ENCODE assay signal across 9 cellular contexts in genomic region chrX:83916525-83916924, GRCh38. TPM values are rescaled to one million over a fixed set of nuclear protein-coding genes. Genes with fewer than 3 reads are reported as not detected.
DNase-seq lines count a peak whose midpoint lies in the region; ATAC-seq and TF ChIP-seq lines count a peak whose summit lies in the region.
"Had no signal": no experiment of that assay in that cellular context is flagged by ENCODE, and none has a peak within 500 bp of the region (broad histone marks: within the 10 kb centered on the region; RNA-seq: fewer than 3 reads in every experiment).

No MANE protein-coding gene starts in this region.

- H3K27ac Mint-ChIP-seq in Caco-2 (ENCODE audit: unreplicated experiment) = no peak overlapping the region

- H3K4me1 ChIP-seq in Caco-2 (no peaks in the 10 kb centered on the region), Panc1 (ENCODE audit: control insufficient read depth, insufficient read depth, low read length) (no peaks in the 10 kb centered on the region), hepatocyte (ENCODE audit: insufficient read depth) (no peaks in the 10 kb centered on the region), stomach (no peaks in the 10 kb centered on the region)

- WGBS in hepatocyte (ENCODE audit: low lambda C conversion rate, missing lambda C conversion rate) = 46% methylated on average over 2 of the region's 2 CpGs
- 33 to 41% (median 36%) methylated on average over 2 of the region's 2 CpGs for WGBS in stomach, 5 donors

- no peak overlapping the region for H2AFZ ChIP-seq in hepatocyte

- DNase-seq in Caco-2 (peak in 1 of 2 experiments; percentile 26), Panc1 (ENCODE audit: low read depth, low spot score) (no peak), hepatocyte (ENCODE audit: low spot score) (peak; percentile 32), stomach (no peak), midbrain (lab: John Stamatoyannopoulos, UW) (no peak)

- no peaks in the 10 kb centered on the region for H3K79me2 ChIP-seq in hepatocyte

- H3K4me2 ChIP-seq in hepatocyte = no peak overlapping the region

- BruUV-seq in Caco-2 (replicated peaks; lab: Mats Ljungman, UMichigan) (no TSS peak), Panc1 (replicated peaks; lab: Mats Ljungman, UMichigan) (no TSS peak)

- TF ChIP-seq POLR2A in stomach (IDR thresholded peaks at IDR 0.05) = no peak

- no peaks in the 10 kb centered on the region for H3K9me3 ChIP-seq in Caco-2
- H3K9me3 ChIP-seq in Panc1 (ENCODE audit: control insufficient read depth, insufficient read depth, low read depth, low read length) = no peaks in the 10 kb centered on the region
- no peaks in the 10 kb centered on the region for H3K9me3 ChIP-seq in hepatocyte (ENCODE audit: low read depth)
- H3K9me3 ChIP-seq in stomach = no peaks in the 10 kb centered on the region

- TF ChIP-seq CTCF in Caco-2 (IDR thresholded peaks at IDR 0.05; ENCODE audit: insufficient read depth in 1 of 2, low read depth in 1 of 2, low read length in 1 of 2, severe bottlenecking in 1 of 2, unreplicated experiment in 1 of 2) (peak; percentile 49 to 66), Panc1 (IDR thresholded peaks at IDR 0.05) (peak; percentile 36), hepatocyte (IDR thresholded peaks at IDR 0.05; ENCODE audit: poor library complexity) (peak; percentile 46), stomach (IDR thresholded peaks at IDR 0.05) (peak in 2 of 7 experiments; percentile 16 to 21)

- H3K27ac ChIP-seq in Panc1 (ENCODE audit: low read length) = no peak overlapping the region
- no peak overlapping the region for H3K27ac ChIP-seq in hepatocyte
- no peak overlapping the region for H3K27ac ChIP-seq in stomach

- H4K20me1 ChIP-seq in hepatocyte (ENCODE audit: insufficient read depth, poor library complexity, severe bottlenecking) = no peaks in the 10 kb centered on the region

- no peak for TF ChIP-seq EP300 in stomach (IDR thresholded peaks at IDR 0.05)

- H3K27me3 ChIP-seq in Caco-2 (replicated peaks; ENCODE audit: control insufficient read depth, insufficient read depth, low read length) (no peaks in the 10 kb centered on the region), Panc1 (ENCODE audit: control insufficient read depth, insufficient read depth, low read length) (no peaks in the 10 kb centered on the region), hepatocyte (no peaks in the 10 kb centered on the region), stomach (no peaks in the 10 kb centered on the region)

- intact Hi-C loops in Caco-2 (cut with micrococcal nuclease; ENCODE audit: unreplicated experiment) (loop anchor here (1.0 kb wide), 1 partner anchor 18 kb away; no protein-coding TSS in a partner anchor), Panc1 (cut with micrococcal nuclease; ENCODE audit: unreplicated experiment) (no loop called here), stomach (cut with DNase I; ENCODE audit: low total_unique reads) (no loop called here)

- H3K36me3 ChIP-seq in Caco-2 (ENCODE audit: control insufficient read depth, insufficient read depth, low read length) (no peaks in the 10 kb centered on the region), Panc1 (ENCODE audit: control insufficient read depth, insufficient read depth, low read length) (no peaks in the 10 kb centered on the region), hepatocyte (replicated peaks; ENCODE audit: insufficient read depth, low read depth) (no peaks in the 10 kb centered on the region), stomach (no peaks in the 10 kb centered on the region)

- H3K9me3 Mint-ChIP-seq in Caco-2 (ENCODE audit: unreplicated experiment) = no peaks in the 10 kb centered on the region

- H3K36me3 Mint-ChIP-seq in Caco-2 (ENCODE audit: insufficient read depth, unreplicated experiment) = no peaks in the 10 kb centered on the region

- H3K27me3 Mint-ChIP-seq in Caco-2 (ENCODE audit: insufficient read depth, unreplicated experiment) = no peaks in the 10 kb centered on the region

- no peak overlapping the region for H3K4me3 ChIP-seq in Caco-2 (ENCODE audit: low read depth, low read length)
- no peak overlapping the region for H3K4me3 ChIP-seq in Panc1 (ENCODE audit: low read depth in 2 of 2, low read length in 2 of 2)
- no peak overlapping the region for H3K4me3 ChIP-seq in hepatocyte
- no peak overlapping the region for H3K4me3 ChIP-seq in stomach

- peak; percentile 50 for ATAC-seq in GM21786 (IDR thresholded peaks at IDR 0.05; ENCODE audit: unreplicated experiment)
- ATAC-seq in Panc1 = no peak
- ATAC-seq in HG02571 (IDR thresholded peaks at IDR 0.05; ENCODE audit: unreplicated experiment) = no peak
- no peak for ATAC-seq in HG03442 (IDR thresholded peaks at IDR 0.05; ENCODE audit: unreplicated experiment)

- no peak overlapping the region for H3K4me3 Mint-ChIP-seq in Caco-2 (ENCODE audit: unreplicated experiment)

- POLR2A ChIA-PET in Caco-2 (lab: Charles Lee) = no interaction called here
- POLR2A ChIA-PET in Panc1 (lab: Charles Lee) = no interaction called here

- H3K4me1 Mint-ChIP-seq in Caco-2 (ENCODE audit: low read depth, unreplicated experiment) = no peaks in the 10 kb centered on the region

- in situ Hi-C loops in Panc1 (cut with HindIII; ENCODE audit: low pct_unique_long_range_greater_than_20kb, low sequenced_read_pairs) = no loop called here

- CTCF ChIA-PET in Caco-2 (lab: Charles Lee) (no interaction called here), Panc1 (lab: Charles Lee) (interaction anchor here (0.7 kb wide), 1 partner anchor 409 kb away, joined by 6 read pairs; the partner anchor contains the start of gene POU3F4)

- no peaks in the 10 kb centered on the region for H3K9me2 ChIP-seq in hepatocyte (replicated peaks; ENCODE audit: insufficient read depth)

RNA-seq across cellular contexts. Expression of gene CYLC1, which starts 55.6 kb away (rescaled TPM):
- not detected in 2 replicates for total RNA-seq in Caco-2 (2022)
- not detected for total RNA-seq in Panc1 (2021; ENCODE audit: unreplicated experiment)
- not detected for polyA plus RNA-seq in Panc1 (2012; ENCODE audit: insufficient read length)
- not detected in 2 replicates for total RNA-seq in hepatocyte
- polyA plus RNA-seq in hepatocyte = not detected in 2 replicates
- not detected for total RNA-seq in stomach
- polyA plus RNA-seq in stomach = not detected
- total RNA-seq: subcutaneous adipose tissue had no signal
